14 cellular contexts compared by ENCODE assay signal in genomic region chr11:83047515-83048225, GRCh38. TPM values are rescaled to one million over a fixed set of nuclear protein-coding genes. Genes with fewer than 3 reads are reported as not detected.
DNase-seq lines count a peak whose midpoint lies in the region; ATAC-seq and TF ChIP-seq lines count a peak whose summit lies in the region.
"Had no signal": no experiment of that assay in that cellular context is flagged by ENCODE, and none has a peak within 500 bp of the region (broad histone marks: within the 10 kb centered on the region; RNA-seq: fewer than 3 reads in every experiment).

No MANE protein-coding gene starts in this region.

- H4K20me1 ChIP-seq in Karpas-422 (ENCODE audit: insufficient read depth, low read depth, low read length) = no peaks in the 10 kb centered on the region; the same call in 1 of the 2 replicates

- peaks cover 12% of the 10 kb centered on the region; the same call in 1 of the 2 replicates for H3K36me3 ChIP-seq in Karpas-422 (ENCODE audit: insufficient read depth, low read length)
- H3K36me3 ChIP-seq in naive thymus-derived CD4-positive, alpha-beta T cell (ENCODE audit: control insufficient read depth in 2 of 3, insufficient read depth in 3 of 3, low read length in 3 of 3) = peaks cover 0 to 3% (median 0%) of the 10 kb centered on the region in 3 experiments

- peaks cover 34% of the 10 kb centered on the region for H3K36me3 Mint-ChIP-seq in activated B cell treated with CpG ODN at 0.5 μM for 24 hours (ENCODE audit: low read depth)
- peaks cover 3 to 20% (median 16%) of the 10 kb centered on the region in 5 donors for H3K36me3 Mint-ChIP-seq in naive thymus-derived CD4-positive, alpha-beta T cell
- H3K36me3 Mint-ChIP-seq: CD14-positive monocyte had no signal

- ATAC-seq in activated B cell treated with CpG ODN at 0.5 μM for 24 hours (ENCODE audit: low read depth) (peak; percentile 26), HG03442 (IDR thresholded peaks at IDR 0.05; ENCODE audit: unreplicated experiment) (no peak), HG03469 (IDR thresholded peaks at IDR 0.05; ENCODE audit: unreplicated experiment) (no peak), HG02938 (IDR thresholded peaks at IDR 0.05; ENCODE audit: unreplicated experiment) (no peak), GM18502 (IDR thresholded peaks at IDR 0.05; ENCODE audit: poor library complexity, unreplicated experiment) (no peak)
- ATAC-seq in naive thymus-derived CD4-positive, alpha-beta T cell = no peak
- ATAC-seq: foreskin keratinocyte, HCT116 had no signal

- H3K27me3 Mint-ChIP-seq in activated B cell treated with CpG ODN at 0.5 μM for 24 hours = no peaks in the 10 kb centered on the region
- H3K27me3 Mint-ChIP-seq in naive thymus-derived CD4-positive, alpha-beta T cell = no peaks in the 10 kb centered on the region

- H3K27me3 ChIP-seq in Karpas-422 (ENCODE audit: low read length) = no peaks in the 10 kb centered on the region
- H3K27me3 ChIP-seq in naive thymus-derived CD4-positive, alpha-beta T cell (ENCODE audit: control insufficient read depth in 2 of 2, insufficient read depth in 2 of 2, low read length in 2 of 2) = no peaks in the 10 kb centered on the region
- H3K27me3 ChIP-seq: foreskin keratinocyte had no signal

- H2AFZ ChIP-seq in Karpas-422 (ENCODE audit: low read length) = no peak overlapping the region

- peak overlapping the region; percentile 81 for H3K27ac Mint-ChIP-seq in activated B cell treated with CpG ODN at 0.5 μM for 24 hours
- H3K27ac Mint-ChIP-seq in naive thymus-derived CD4-positive, alpha-beta T cell = peak overlapping the region in 6 of 9 donors; percentile 16 to 38 (median 26)
- H3K27ac Mint-ChIP-seq: CD14-positive monocyte had no signal

- H3K9ac ChIP-seq in Karpas-422 (ENCODE audit: low read length) = peak overlapping the region; percentile 39

- POLR2A ChIA-PET in activated B cell treated with CpG ODN at 0.5 μM for 24 hours (lab: Charles Lee) = interaction anchor here (0.6 to 2.4 kb wide), 7 partner anchors 11 to 240 kb away, joined by 3 to 10 read pairs (median 4); no protein-coding TSS in a partner anchor
- POLR2A ChIA-PET in naive thymus-derived CD4-positive, alpha-beta T cell (lab: Charles Lee) = interaction anchor here (0.5 kb wide), 1 partner anchor 68 kb away, joined by 4 read pairs; no protein-coding TSS in a partner anchor

- TF ChIP-seq CTCF in activated B cell treated with CpG ODN at 0.5 μM for 24 hours (IDR thresholded peaks at IDR 0.05) = no peak

- no peaks in the 10 kb centered on the region for H3K9me2 ChIP-seq in Karpas-422 (replicated peaks; ENCODE audit: insufficient read depth, low read length)

- peak; percentile 66 for DNase-seq in DMS153 treated with DMSO at 0.1 percent for 48 hours (lab: John Stamatoyannopoulos, UW; ENCODE audit: unreplicated experiment)
- DNase-seq in Karpas-422 = peak; percentile 68
- no peak for DNase-seq in activated B cell treated with CpG ODN at 0.5 μM for 24 hours
- DNase-seq in naive thymus-derived CD4-positive, alpha-beta T cell = no peak
- DNase-seq: activated CD4-positive, alpha-beta T cell treated with anti-CD3 and anti-CD28 coated beads, Interleukin-2, amount 50 U/mL, for 1 hour; foreskin keratinocyte; NCI-H446 treated with DMSO at 0.1 percent for 48 hours; nephron progenitor cell had no signal

- no peaks in the 10 kb centered on the region for H3K9me3 ChIP-seq in Karpas-422 (ENCODE audit: low read length)
- peaks cover 0 to 8% (median 0%) of the 10 kb centered on the region in 3 experiments for H3K9me3 ChIP-seq in naive thymus-derived CD4-positive, alpha-beta T cell (ENCODE audit: control insufficient read depth in 2 of 3, low read length in 3 of 3)

- H3K4me3 ChIP-seq in Karpas-422 (ENCODE audit: low read length) = no peak overlapping the region
- H3K4me3 ChIP-seq in naive thymus-derived CD4-positive, alpha-beta T cell (ENCODE audit: low read length) = no peak overlapping the region

- peak overlapping the region; percentile 4 for H3K4me3 Mint-ChIP-seq in activated B cell treated with CpG ODN at 0.5 μM for 24 hours
- H3K4me3 Mint-ChIP-seq in naive thymus-derived CD4-positive, alpha-beta T cell = peak overlapping the region in 1 of 10 donors; percentile 0
- H3K4me3 Mint-ChIP-seq: CD14-positive monocyte, nephron progenitor cell had no signal

- H3K9me3 Mint-ChIP-seq in activated B cell treated with CpG ODN at 0.5 μM for 24 hours = peaks cover 5% of the 10 kb centered on the region
- H3K9me3 Mint-ChIP-seq in naive thymus-derived CD4-positive, alpha-beta T cell = peaks cover 0 to 23% (median 6%) of the 10 kb centered on the region in 11 donors
- H3K9me3 Mint-ChIP-seq: CD14-positive monocyte had no signal

- peak overlapping the region; percentile 47 for H3K4me2 ChIP-seq in Karpas-422 (ENCODE audit: low read depth, low read length, poor library complexity, severe bottlenecking)

- H3K4me1 Mint-ChIP-seq in activated B cell treated with CpG ODN at 0.5 μM for 24 hours = peaks cover 88% of the 10 kb centered on the region
- H3K4me1 Mint-ChIP-seq in naive thymus-derived CD4-positive, alpha-beta T cell = peaks cover 3 to 65% (median 25%) of the 10 kb centered on the region in 7 donors
- H3K4me1 Mint-ChIP-seq: CD14-positive monocyte had no signal

- H3K4me1 ChIP-seq in Karpas-422 (ENCODE audit: low read length) = peaks cover 98% of the 10 kb centered on the region
- H3K4me1 ChIP-seq in naive thymus-derived CD4-positive, alpha-beta T cell (ENCODE audit: control insufficient read depth in 2 of 2, insufficient read depth in 2 of 2, low read length in 2 of 2) = no peaks in the 10 kb centered on the region

- H3K79me2 ChIP-seq in Karpas-422 (ENCODE audit: low read length) = peaks cover 100% of the 10 kb centered on the region

- intact Hi-C loops in activated B cell treated with CpG ODN at 0.5 μM for 24 hours (cut with micrococcal nuclease) = loop anchor here (1.0 kb wide), 1 partner anchor 15 kb away; no protein-coding TSS in a partner anchor
- intact Hi-C loops in naive thymus-derived CD4-positive, alpha-beta T cell (cut with micrococcal nuclease) = loop anchor here in 1 of 2 donors (2.0 kb wide), 1 partner anchor 17 kb away; no protein-coding TSS in a partner anchor

- H3K27ac ChIP-seq in Karpas-422 (ENCODE audit: low read length) = peak overlapping the region; percentile 78
- H3K27ac ChIP-seq in naive thymus-derived CD4-positive, alpha-beta T cell (ENCODE audit: low read depth, low read length) = no peak overlapping the region
- H3K27ac ChIP-seq: foreskin keratinocyte had no signal

- CTCF ChIA-PET in activated B cell treated with CpG ODN at 0.5 μM for 24 hours (lab: Charles Lee) = interaction anchor here (0.8 kb wide), 2 partner anchors 10 to 180 kb away, joined by 3 read pairs; no protein-coding TSS in a partner anchor
- CTCF ChIA-PET in naive thymus-derived CD4-positive, alpha-beta T cell (lab: Charles Lee) = interaction anchor here (1.3 kb wide), 1 partner anchor 41 kb away, joined by 3 read pairs; no protein-coding TSS in a partner anchor

RNA-seq across cellular contexts. Expression of gene RAB30, which starts 24.0 kb away (rescaled TPM):
- total RNA-seq in Karpas-422 (2014; rRNA removed; shearing (Covaris generic); ENCODE audit: low replicate concordance) = 66.5 and 66.7 TPM in 2 replicates
- total RNA-seq in activated B cell treated with CpG ODN at 0.5 μM for 24 hours = 160 and 173 TPM in 2 replicates
- 10 to 100 TPM in 4 of 5 experiments, 1 to 10 TPM in 1; 7.4 to 50.2 (median 24.7) TPM for total RNA-seq in naive thymus-derived CD4-positive, alpha-beta T cell
- polyA plus RNA-seq in naive thymus-derived CD4-positive, alpha-beta T cell = 10 to 100 TPM; 14.1 to 22.9 TPM

Comparison
In these comparisons a context has a peak if more than half of its experiments do, and no peak if none do; other contexts are left out.
1. DNase-seq: peak in DMS153 treated with DMSO at 0.1 percent for 48 hours (single experiment) and Karpas-422 (single experiment); none in activated B cell treated with CpG ODN at 0.5 μM for 24 hours (single experiment) and naive thymus-derived CD4-positive, alpha-beta T cell (0 of 9).